ENCODE assay signal across 23 cellular contexts in genomic region chr10:72173267-72173634, GRCh38. TPM values are rescaled to one million over a fixed set of nuclear protein-coding genes. Genes with fewer than 3 reads are reported as not detected.
DNase-seq lines count a peak whose midpoint lies in the region; TF ChIP-seq lines count a peak whose summit lies in the region.
"Had no signal": no experiment of that assay in that cellular context is flagged by ENCODE, and none has a peak within 500 bp of the region (broad histone marks: within the 10 kb centered on the region; RNA-seq: fewer than 3 reads in every experiment).

No MANE protein-coding gene starts in this region.

- in situ Hi-C loops in mammary epithelial cell (cut with MboI; ENCODE audit: low sequenced_read_pairs in 2 of 2), result no loop called here

- TF ChIP-seq CTCF in MCF 10A (IDR thresholded peaks at IDR 0.05; ENCODE audit: unreplicated experiment) (no peak), mammary epithelial cell (conservative IDR thresholded peaks at IDR 0.05 in 1 of 2, IDR thresholded peaks at IDR 0.05 in 1 of 2; ENCODE audit: extremely low read depth in 1 of 2, insufficient read depth in 1 of 2, low read depth in 1 of 2, low read length in 2 of 2) (no peak), esophagus squamous epithelium (IDR thresholded peaks at IDR 0.05) (no peak), thyroid gland (IDR thresholded peaks at IDR 0.05) (no peak)

- H3K4me3 ChIP-seq in mammary epithelial cell (replicated peaks in 1 of 3; ENCODE audit: insufficient read depth in 1 of 3, low read depth in 2 of 3, low read length in 3 of 3) (no peak overlapping the region), esophagus squamous epithelium (no peak overlapping the region), thyroid gland (replicated peaks in 1 of 3) (no peak overlapping the region)
- no peak overlapping the region for H3K4me3 ChIP-seq in effector memory CD4-positive, alpha-beta T cell (ENCODE audit: insufficient read depth, low read depth, low read length, poor library complexity, severe bottlenecking)
- H3K4me3 ChIP-seq: colonic mucosa, lung, upper lobe of left lung had no signal

- H3K36me3 ChIP-seq in mammary epithelial cell (ENCODE audit: insufficient read depth, low read length) (peaks cover 6% of the 10 kb centered on the region), esophagus squamous epithelium (peaks cover 0 to 9% (median 0%) of the 10 kb centered on the region in 3 donors), thyroid gland (no peaks in the 10 kb centered on the region)
- H3K36me3 ChIP-seq in effector memory CD4-positive, alpha-beta T cell (ENCODE audit: control insufficient read depth, insufficient read depth, low read length), result no peaks in the 10 kb centered on the region
- H3K36me3 ChIP-seq: colonic mucosa had no signal

- no peaks in the 10 kb centered on the region for H3K27me3 Mint-ChIP-seq in MCF 10A (ENCODE audit: insufficient read depth, unreplicated experiment)
- H3K27me3 Mint-ChIP-seq: CD4-positive, alpha-beta T cell; natural killer cell treated with Interleukin-12 subunit alpha and Interleukin-12 subunit beta and Interleukin-15 and Interleukin-18, amount 100 ng/mL, for 72 hours; progenitor cell of endocrine pancreas had no signal

- BruUV-seq in MCF 10A (replicated peaks; lab: Mats Ljungman, UMichigan), result no TSS peak
- no TSS peak for BruUV-seq in mammary epithelial cell (replicated peaks; lab: Mats Ljungman, UMichigan)

- H3K27ac Mint-ChIP-seq in MCF 10A (ENCODE audit: low read depth, unreplicated experiment), result no peak overlapping the region
- H3K27ac Mint-ChIP-seq: CD4-positive, alpha-beta T cell; progenitor cell of endocrine pancreas had no signal

- H3K9ac ChIP-seq in mammary epithelial cell (ENCODE audit: insufficient read depth, low read length), result no peak overlapping the region

- dilution Hi-C loops in mammary epithelial cell (cut with HindIII; ENCODE audit: low sequenced_read_pairs), result no loop called here

- no peaks in the 10 kb centered on the region for H4K20me1 ChIP-seq in mammary epithelial cell (ENCODE audit: insufficient read depth, low read length)

- intact Hi-C loops in MCF 10A (cut with micrococcal nuclease) (no loop called here), mammary epithelial cell (cut with micrococcal nuclease) (loop anchor here (5.0 kb wide), 1 partner anchor 166 kb away; no protein-coding TSS in a partner anchor), esophagus squamous epithelium (cut with DNase I) (no loop called here), thyroid gland (cut with DNase I) (no loop called here)

- H3K4me2 ChIP-seq in mammary epithelial cell (ENCODE audit: insufficient read depth, low read depth, low read length), result no peak overlapping the region

- peaks cover 2% of the 10 kb centered on the region for H3K36me3 Mint-ChIP-seq in MCF 10A (ENCODE audit: insufficient read depth, unreplicated experiment)

- POLR2A ChIA-PET in MCF 10A (lab: Yijun Ruan, JAX), result interaction anchor here (1.0 to 1.8 kb wide), 3 partner anchors 38 to 90 kb away, joined by 3 to 5 read pairs (median 3); no protein-coding TSS in a partner anchor

- 95% methylated on average over 3 of the region's 3 CpGs for WGBS in mammary epithelial cell (ENCODE audit: low coverage, missing lambda C conversion rate)
- 82 to 86% methylated on average over 3 of the region's 3 CpGs for WGBS in esophagus squamous epithelium, 2 donors
- WGBS in thyroid gland, 2 donors, result 49 to 60% methylated on average over 3 of the region's 3 CpGs

- H3K4me1 Mint-ChIP-seq in MCF 10A (ENCODE audit: insufficient read depth, unreplicated experiment), result peaks cover 21% of the 10 kb centered on the region

- no peaks in the 10 kb centered on the region for H3K9me3 Mint-ChIP-seq in MCF 10A (ENCODE audit: unreplicated experiment)
- H3K9me3 Mint-ChIP-seq: CD4-positive, alpha-beta T cell; natural killer cell treated with Interleukin-12 subunit alpha and Interleukin-12 subunit beta and Interleukin-15 and Interleukin-18, amount 100 ng/mL, for 72 hours had no signal

- TF ChIP-seq POLR2A in esophagus squamous epithelium (IDR thresholded peaks at IDR 0.05) (no peak), thyroid gland (IDR thresholded peaks at IDR 0.05) (no peak)

- H3K79me2 ChIP-seq in mammary epithelial cell (ENCODE audit: insufficient read depth, low read length), result no peaks in the 10 kb centered on the region

- DNase-seq in MCF 10A (ENCODE audit: unreplicated experiment), result peak; percentile 9
- no peak for DNase-seq in mammary epithelial cell
- peak; percentile 14 for DNase-seq in MV-4-11 (lab: John Stamatoyannopoulos, UW)
- no peak for DNase-seq in esophagus squamous epithelium (lab: John Stamatoyannopoulos, UW)
- DNase-seq in thyroid gland, result peak in 1 of 2 donors; percentile 11
- DNase-seq in DMS153 (lab: John Stamatoyannopoulos, UW), result no peak
- no peak for DNase-seq in effector memory CD4-positive, alpha-beta T cell
- no peak for DNase-seq in GF-D8 (lab: John Stamatoyannopoulos, UW)
- DNase-seq: activated CD4-positive, alpha-beta T cell treated with anti-CD3 and anti-CD28 coated beads, Interleukin-2, amount 50 U/mL, for 48 hours; activated naive CD4-positive, alpha-beta T cell treated with anti-CD3 and anti-CD28 coated beads, Interleukin-2, amount 50 U/mL, for 16 hours; activated T-cell treated with anti-CD3 and anti-CD28 coated beads, Interleukin-2, amount 50 U/mL, for 1 hour; CD4-positive, alpha-beta T cell; colonic mucosa; DND-41; NCI-H1048; NCI-H526; OCI-M1; stimulated activated CD4-positive, alpha-beta T cell treated with anti-CD3 and anti-CD28 coated beads, Interleukin-12 subunit alpha, Interleukin-12 subunit beta, amount 100 ng/mL, for 4 hours; upper lobe of left lung had no signal

- H3K27me3 ChIP-seq in mammary epithelial cell (ENCODE audit: insufficient read depth, low read length), result no peaks in the 10 kb centered on the region
- no peaks in the 10 kb centered on the region for H3K27me3 ChIP-seq in esophagus squamous epithelium
- H3K27me3 ChIP-seq in thyroid gland, result no peaks in the 10 kb centered on the region
- no peaks in the 10 kb centered on the region for H3K27me3 ChIP-seq in effector memory CD4-positive, alpha-beta T cell (replicated peaks; ENCODE audit: control insufficient read depth, insufficient read depth, low read length, poor library complexity, severe bottlenecking)
- H3K27me3 ChIP-seq: colonic mucosa, foreskin keratinocyte, upper lobe of left lung had no signal

- CTCF ChIA-PET in MCF 10A (lab: Yijun Ruan, JAX) (interaction anchor here (0.6 to 1.2 kb wide), 4 partner anchors 16 to 825 kb away, joined by 3 to 9 read pairs (median 6); partner anchors contain the start of genes ANAPC16 and ASCC1), mammary epithelial cell (lab: Charles Lee; ENCODE audit: low non-redundant PET) (no interaction called here)

- no peak overlapping the region for H3K27ac ChIP-seq in mammary epithelial cell (ENCODE audit: insufficient read depth, low read depth, low read length)
- H3K27ac ChIP-seq in esophagus squamous epithelium, result peak overlapping the region in 3 of 4 donors; percentile 18 to 74 (median 59)
- peak overlapping the region; percentile 18 to 62 (median 62) for H3K27ac ChIP-seq in thyroid gland
- no peak overlapping the region for H3K27ac ChIP-seq in effector memory CD4-positive, alpha-beta T cell (ENCODE audit: insufficient read depth, low read length, poor library complexity, severe bottlenecking)
- H3K27ac ChIP-seq: colonic mucosa, foreskin keratinocyte, upper lobe of left lung had no signal

- H3K4me1 ChIP-seq in mammary epithelial cell (ENCODE audit: insufficient read depth, low read length) (peaks cover 42% of the 10 kb centered on the region), esophagus squamous epithelium (peaks cover 0 to 53% (median 11%) of the 10 kb centered on the region in 3 donors), thyroid gland (peaks cover 33 to 37% of the 10 kb centered on the region in 2 donors)
- no peaks in the 10 kb centered on the region for H3K4me1 ChIP-seq in effector memory CD4-positive, alpha-beta T cell (ENCODE audit: control insufficient read depth, insufficient read depth, low read length, poor library complexity, severe bottlenecking)
- H3K4me1 ChIP-seq: colonic mucosa had no signal

- H2AFZ ChIP-seq in mammary epithelial cell (ENCODE audit: low read depth, low read length), result no peak overlapping the region

- no peaks in the 10 kb centered on the region for H3K9me3 ChIP-seq in mammary epithelial cell (replicated peaks; ENCODE audit: insufficient read depth, low read length)
- H3K9me3 ChIP-seq in esophagus squamous epithelium, result no peaks in the 10 kb centered on the region
- no peaks in the 10 kb centered on the region for H3K9me3 ChIP-seq in thyroid gland
- H3K9me3 ChIP-seq in effector memory CD4-positive, alpha-beta T cell (ENCODE audit: control insufficient read depth, low read length), result no peaks in the 10 kb centered on the region
- H3K9me3 ChIP-seq: colonic mucosa, upper lobe of left lung had no signal

- H3K4me3 Mint-ChIP-seq in MCF 10A (ENCODE audit: unreplicated experiment), result no peak overlapping the region
- H3K4me3 Mint-ChIP-seq: CD4-positive, alpha-beta T cell; natural killer cell treated with Interleukin-12 subunit alpha and Interleukin-12 subunit beta and Interleukin-15 and Interleukin-18, amount 100 ng/mL, for 72 hours had no signal

RNA-seq across cellular contexts. Expression of gene ANAPC16, which starts 42.6 kb away (rescaled TPM):
- total RNA-seq in MCF 10A (2022), result 97.0 and 110 TPM in 2 replicates
- total RNA-seq in mammary epithelial cell, result 10 to 100 TPM; 66.4 to 87.2 TPM
- polyA plus RNA-seq in mammary epithelial cell, result 53.8 TPM
- 4.8 TPM for polyA minus RNA-seq in mammary epithelial cell
- total RNA-seq in esophagus squamous epithelium, result 100 to 1,000 TPM in 1 of 4 donors, 10 to 100 TPM in 3; 34.2 to 104 (median 58.1) TPM
- 100 to 1,000 TPM; 100 to 214 (median 129) TPM for total RNA-seq in thyroid gland

RNA-seq across cellular contexts. Expression of gene ASCC1, which starts 42.8 kb away (rescaled TPM):
- total RNA-seq in MCF 10A (2022) (26.3 and 31.6 TPM in 2 replicates), mammary epithelial cell (10 to 100 TPM; 40.2 to 54.5 TPM), esophagus squamous epithelium (10 to 100 TPM; 18.7 to 28.4 (median 24.7) TPM), thyroid gland (10 to 100 TPM; 26.7 to 30.3 (median 28.1) TPM)
- 36.9 TPM for polyA plus RNA-seq in mammary epithelial cell
- polyA minus RNA-seq in mammary epithelial cell, result 24.3 TPM

Comparison
In these comparisons a context has a peak if more than half of its experiments do, and no peak if none do; other contexts are left out.
1. DNase-seq: peak in MCF 10A (single experiment) and MV-4-11 (single experiment); none in mammary epithelial cell (single experiment), esophagus squamous epithelium (single experiment), DMS153 (single experiment), effector memory CD4-positive, alpha-beta T cell (0 of 3) and GF-D8 (single experiment).
2. H3K27ac ChIP-seq: peak in esophagus squamous epithelium (3 of 4) and thyroid gland (3 of 3); none in mammary epithelial cell (single experiment) and effector memory CD4-positive, alpha-beta T cell (single experiment).